Comparison of ENCODE assay signal across 9 cellular contexts in the genomic region with DNA sequence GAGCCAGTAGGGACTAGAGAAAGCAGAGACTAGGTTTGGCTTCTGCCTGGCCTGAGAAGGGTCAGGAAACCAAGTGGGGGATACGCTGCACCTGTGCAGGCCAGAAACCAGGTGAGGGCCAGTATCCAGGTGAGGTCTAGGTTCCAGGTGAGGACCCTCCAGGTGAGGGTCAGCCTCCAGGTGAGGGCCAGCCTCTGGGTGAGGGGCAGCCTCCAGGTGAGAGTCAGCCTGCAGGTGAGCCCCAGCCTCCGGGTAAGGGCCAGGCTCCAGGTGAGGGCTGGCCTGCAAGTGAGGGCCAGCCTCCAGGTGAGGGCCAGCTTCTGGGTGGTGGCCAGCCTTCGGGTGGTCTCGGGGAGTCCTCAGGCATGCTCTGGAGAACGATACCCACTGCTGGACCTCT.
"Had no signal": no experiment of that assay in that cellular context is flagged by ENCODE, and none has a peak within 500 bp of the region (broad histone marks: within the 10 kb centered on the region; RNA-seq: fewer than 3 reads in every experiment).

No MANE protein-coding gene starts in this region.

- H3K27ac Mint-ChIP-seq: GM23338, H9, HFFc6 had no signal

- H3K27ac ChIP-seq: GM23248 had no signal

- H3K4me3 ChIP-seq: GM23248, GM23338, HAP-1 had no signal

- H3K4me3 Mint-ChIP-seq: GM23338, H9, HFFc6 had no signal

- ATAC-seq: GM23338, HCT116 had no signal

- H3K9me3 Mint-ChIP-seq: HFFc6 had no signal

- H3K36me3 ChIP-seq: HAP-1 had no signal

- DNase-seq: GM23248, GOT3, H7, H9, HCEC 1CT, HFFc6 had no signal
